ENCODE assay signal across 9 cellular contexts in the genomic region with DNA sequence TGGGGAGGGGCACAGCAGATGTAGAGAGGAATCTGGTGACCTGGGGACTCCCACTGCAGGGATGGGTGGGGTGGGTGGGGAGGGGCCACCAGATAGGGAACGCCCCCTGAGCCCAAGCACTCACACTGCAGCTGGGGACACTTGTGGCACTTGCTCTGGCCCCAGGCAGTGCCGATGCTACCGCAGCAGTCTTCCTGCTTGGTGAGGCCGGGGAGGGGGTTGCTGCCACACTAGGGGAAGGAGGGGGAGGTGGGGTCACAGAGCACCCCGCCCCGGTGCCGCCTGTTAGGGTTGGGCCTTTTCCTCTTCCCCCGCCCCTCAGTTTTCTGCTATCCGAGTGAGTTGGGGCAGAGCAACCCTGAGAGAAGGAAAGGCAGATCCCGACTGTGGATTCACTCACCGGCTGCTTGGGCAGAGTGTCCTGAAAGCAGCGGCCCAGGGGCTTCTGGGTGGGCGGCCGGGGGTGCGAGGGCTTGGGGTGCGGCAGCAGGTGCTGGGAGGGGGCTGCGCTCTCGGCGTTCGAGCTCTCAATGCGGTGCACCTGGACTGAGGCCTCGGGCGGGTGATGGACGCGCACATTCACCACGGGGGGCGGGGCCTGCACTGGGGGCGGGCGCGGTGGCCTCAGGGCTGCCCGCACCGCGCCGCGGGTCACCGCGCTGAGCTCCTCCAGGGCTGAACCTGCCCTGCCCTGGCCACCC. TPM values are rescaled to one million over a fixed set of nuclear protein-coding genes. Genes with fewer than 3 reads are reported as not detected.
DNase-seq lines count a peak whose midpoint lies in the region; ATAC-seq and TF ChIP-seq lines count a peak whose summit lies in the region.
"Had no signal": no experiment of that assay in that cellular context is flagged by ENCODE, and none has a peak within 500 bp of the region (broad histone marks: within the 10 kb centered on the region; RNA-seq: fewer than 3 reads in every experiment).

No MANE protein-coding gene starts in this region.

- H3K4me3 Mint-ChIP-seq in activated T-cell treated with anti-CD3 and anti-CD28 coated beads, Interleukin-2, amount 50 U/mL, for 4 hours, result no peak overlapping the region
- H3K4me3 Mint-ChIP-seq in naive B cell, result peak overlapping the region in 3 of 8 donors; percentile 9 to 47 (median 31)

- peak; percentile 30 to 33 for ATAC-seq in activated T-cell treated with anti-CD3 and anti-CD28 coated beads, Interleukin-2, amount 50 U/mL, for 4 hours
- peak; percentile 41 to 58 for ATAC-seq in naive B cell (ENCODE audit: low read depth in 2 of 2)
- ATAC-seq in GM21381 (IDR thresholded peaks at IDR 0.05; ENCODE audit: unreplicated experiment), result no peak

- no peaks in the 10 kb centered on the region for H3K9me3 Mint-ChIP-seq in activated T-cell treated with anti-CD3 and anti-CD28 coated beads, Interleukin-2, amount 50 U/mL, for 4 hours
- H3K9me3 Mint-ChIP-seq in naive B cell, result peaks cover 0 to 1% (median 0%) of the 10 kb centered on the region in 7 donors

- H3K27ac Mint-ChIP-seq in naive B cell, result peak overlapping the region in 2 of 6 donors; percentile 44 to 52

- no peak for TF ChIP-seq EP300 in sigmoid colon (IDR thresholded peaks at IDR 0.05)

- WGBS in sigmoid colon, 2 donors, result 57 to 60% methylated on average over 37 of the region's 37 CpGs

- peaks cover 64% of the 10 kb centered on the region for H3K4me1 Mint-ChIP-seq in activated T-cell treated with anti-CD3 and anti-CD28 coated beads, Interleukin-2, amount 50 U/mL, for 4 hours (ENCODE audit: low read depth)
- peaks cover 49 to 60% (median 55%) of the 10 kb centered on the region in 3 donors for H3K4me1 Mint-ChIP-seq in naive B cell

- H3K4me3 ChIP-seq in sigmoid colon, result no peak overlapping the region

- H3K27me3 ChIP-seq in sigmoid colon, result no peaks in the 10 kb centered on the region

- H3K27me3 Mint-ChIP-seq in activated T-cell treated with anti-CD3 and anti-CD28 coated beads, Interleukin-2, amount 50 U/mL, for 4 hours (ENCODE audit: low read depth), result no peaks in the 10 kb centered on the region
- no peaks in the 10 kb centered on the region for H3K27me3 Mint-ChIP-seq in naive B cell

- no peaks in the 10 kb centered on the region for H3K9me3 ChIP-seq in sigmoid colon

- DNase-seq in DMS53 (lab: John Stamatoyannopoulos, UW), result peak; percentile 83
- DNase-seq in NCI-H345 treated with DMSO at 0.1 percent for 48 hours (lab: John Stamatoyannopoulos, UW; ENCODE audit: unreplicated experiment), result peak; percentile 19
- DNase-seq in activated T-cell treated with anti-CD3 and anti-CD28 coated beads, Interleukin-2, amount 50 U/mL, for 4 hours, result peak; percentile 61
- DNase-seq in naive B cell, result peak; percentile 33
- DNase-seq in mucosa of gallbladder (ENCODE audit: low spot score), result no peak
- no peak for DNase-seq in amygdala (lab: John Stamatoyannopoulos, UW)
- DNase-seq in sigmoid colon, result no peak

- peaks cover 11 to 42% (median 24%) of the 10 kb centered on the region in 4 donors for H3K36me3 ChIP-seq in sigmoid colon

- peaks cover 3% of the 10 kb centered on the region for H3K36me3 Mint-ChIP-seq in activated T-cell treated with anti-CD3 and anti-CD28 coated beads, Interleukin-2, amount 50 U/mL, for 4 hours (ENCODE audit: insufficient read depth)
- no peaks in the 10 kb centered on the region for H3K36me3 Mint-ChIP-seq in naive B cell

- TF ChIP-seq CTCF in sigmoid colon (IDR thresholded peaks at IDR 0.05), result no peak

- intact Hi-C loops in sigmoid colon (cut with DNase I), result no loop called here

- peaks cover 0 to 50% (median 38%) of the 10 kb centered on the region in 4 donors for H3K4me1 ChIP-seq in sigmoid colon

- TF ChIP-seq POLR2A in sigmoid colon (IDR thresholded peaks at IDR 0.05), result no peak

- peak overlapping the region in 1 of 4 donors; percentile 96 for H3K27ac ChIP-seq in sigmoid colon
- H3K27ac ChIP-seq: parathyroid adenoma had no signal

RNA-seq across cellular contexts. Expression of gene LTBP3, which starts 4.7 kb away (rescaled TPM):
- 10 to 100 TPM; 33.1 to 40.8 (median 40.1) TPM for total RNA-seq in activated T-cell treated with anti-CD3 and anti-CD28 coated beads, Interleukin-2, amount 50 U/mL, for 4 hours
- polyA plus RNA-seq in naive B cell (ENCODE audit: low read depth in 6 of 6) (10 to 100 TPM; 12.5 to 40.5 (median 23.0) TPM), sigmoid colon (10 to 100 TPM in 1 of 3 donors, 1 to 10 TPM in 2; 3.9 to 34.0 (median 9.6) TPM)
- total RNA-seq in mucosa of gallbladder (257 TPM), sigmoid colon (100 to 1,000 TPM in 2 of 4 donors, 10 to 100 TPM in 2; 79.6 to 268 (median 117) TPM)

RNA-seq across cellular contexts. Expression of gene ZNRD2, which starts 16.8 kb away (rescaled TPM):
- total RNA-seq in activated T-cell treated with anti-CD3 and anti-CD28 coated beads, Interleukin-2, amount 50 U/mL, for 4 hours, result 100 to 1,000 TPM; 120 to 148 (median 136) TPM
- polyA plus RNA-seq in naive B cell (ENCODE audit: low read depth in 6 of 6) (10 to 100 TPM; 56.9 to 74.5 (median 69.8) TPM), sigmoid colon (10 to 100 TPM; 30.7 to 52.6 (median 36.6) TPM)
- total RNA-seq in mucosa of gallbladder (30.0 TPM), sigmoid colon (10 to 100 TPM; 24.9 to 61.0 (median 58.5) TPM)

RNA-seq across cellular contexts. Expression of gene FAM89B, which starts 18.9 kb away (rescaled TPM):
- 10 to 100 TPM; 27.4 to 32.0 (median 28.6) TPM for total RNA-seq in activated T-cell treated with anti-CD3 and anti-CD28 coated beads, Interleukin-2, amount 50 U/mL, for 4 hours
- polyA plus RNA-seq in naive B cell (ENCODE audit: low read depth in 6 of 6), result 10 to 100 TPM; 44.3 to 82.6 (median 61.8) TPM
- 68.2 TPM for total RNA-seq in mucosa of gallbladder
- total RNA-seq in sigmoid colon, result 10 to 100 TPM; 61.2 to 96.7 (median 91.6) TPM
- polyA plus RNA-seq in sigmoid colon, result 10 to 100 TPM; 34.0 to 63.3 (median 38.4) TPM

RNA-seq across cellular contexts. Expression of gene EHBP1L1, which starts 22.4 kb away (rescaled TPM):
- 10 to 100 TPM; 59.8 to 84.9 (median 80.1) TPM for total RNA-seq in activated T-cell treated with anti-CD3 and anti-CD28 coated beads, Interleukin-2, amount 50 U/mL, for 4 hours
- 10 to 100 TPM in 4 of 6 donors, 1 to 10 TPM in 2; 5.5 to 18.3 (median 11.6) TPM for polyA plus RNA-seq in naive B cell (ENCODE audit: low read depth in 6 of 6)
- total RNA-seq in mucosa of gallbladder, result 128 TPM
- total RNA-seq in sigmoid colon, result 100 to 1,000 TPM; 148 to 366 (median 194) TPM
- polyA plus RNA-seq in sigmoid colon, result 10 to 100 TPM; 31.2 to 71.2 (median 71.2) TPM

RNA-seq across cellular contexts. Expression of gene SCYL1, which starts 28.6 kb away (rescaled TPM):
- total RNA-seq in activated T-cell treated with anti-CD3 and anti-CD28 coated beads, Interleukin-2, amount 50 U/mL, for 4 hours, result 10 to 100 TPM; 87.6 to 94.6 (median 94.3) TPM
- polyA plus RNA-seq in naive B cell (ENCODE audit: low read depth in 6 of 6) (10 to 100 TPM; 21.8 to 40.0 (median 27.2) TPM), sigmoid colon (10 to 100 TPM; 57.3 to 66.1 (median 61.7) TPM)
- total RNA-seq in mucosa of gallbladder (90.1 TPM), sigmoid colon (100 to 1,000 TPM in 1 of 4 donors, 10 to 100 TPM in 3; 67.1 to 100 (median 77.7) TPM)

Comparison
In these comparisons a context has a peak if more than half of its experiments do, and no peak if none do; other contexts are left out.
1. DNase-seq: peak in DMS53 (single experiment), NCI-H345 treated with DMSO at 0.1 percent for 48 hours (single experiment), activated T-cell treated with anti-CD3 and anti-CD28 coated beads, Interleukin-2, amount 50 U/mL, for 4 hours (single experiment) and naive B cell (single experiment); none in mucosa of gallbladder (single experiment), amygdala (0 of 56) and sigmoid colon (single experiment).